Comparison of ENCODE assay signal across 1 cellular context in genomic region chr6:138568997-138569396, GRCh38.
TF ChIP-seq lines count a peak whose summit lies in the region.

No MANE protein-coding gene starts in this region.

TF ChIP-seq in HepG2, 621 proteins besides CTCF, POLR2A, EP300 and RAD21 (continued from another document):
- 0 out of 2 replicates have a peak, but pooled peaks have one; percentile 49 for TF ChIP-seq ZBTB4 (CRISPR knock-in tag; IDR thresholded peaks at IDR 0.05; ENCODE audit: borderline replicate concordance)
- 0 out of 2 replicates have a peak, but pooled peaks have one; percentile 16 for TF ChIP-seq ZMYM4 (CRISPR knock-in tag; IDR thresholded peaks at IDR 0.05)
- no peak for TF ChIP-seq ZNF878 (CRISPR knock-in tag; IDR thresholded peaks at IDR 0.05)
- peak; percentile 19; the same call in 1 of the 2 replicates for TF ChIP-seq ZNF292 (CRISPR knock-in tag; IDR thresholded peaks at IDR 0.05; ENCODE audit: borderline replicate concordance, low read depth)
- TF ChIP-seq SRY (CRISPR knock-in tag; IDR thresholded peaks at IDR 0.05): no peak
- TF ChIP-seq FOSL2 (CRISPR knock-in tag; IDR thresholded peaks at IDR 0.05): no peak
- 0 out of 2 replicates have a peak, but pooled peaks have one; percentile 36 for TF ChIP-seq TARDBP (CRISPR knock-in tag; IDR thresholded peaks at IDR 0.05)
- TF ChIP-seq MLLT10 (CRISPR knock-in tag; IDR thresholded peaks at IDR 0.05): no peak
- TF ChIP-seq JUNB (CRISPR knock-in tag; IDR thresholded peaks at IDR 0.05; ENCODE audit: borderline replicate concordance): 0 out of 2 replicates have a peak, but pooled peaks have one; percentile 18
- TF ChIP-seq SOX6 (IDR thresholded peaks at IDR 0.05): no peak
- TF ChIP-seq SOX6 (CRISPR knock-in tag; IDR thresholded peaks at IDR 0.05): 0 out of 2 replicates have a peak, but pooled peaks have one; percentile 25
- peak; percentile 62 for TF ChIP-seq ZNF687 (CRISPR knock-in tag; IDR thresholded peaks at IDR 0.05)
- peak; percentile 24 for TF ChIP-seq CCAR2 (optimal IDR thresholded peaks at IDR 0.05; ENCODE audit: low read depth, low read length)
- 0 out of 2 replicates have a peak, but pooled peaks have one; percentile 25 for TF ChIP-seq ZBTB34 (CRISPR knock-in tag; IDR thresholded peaks at IDR 0.05)
- no peak for TF ChIP-seq HOXD1 (CRISPR knock-in tag; IDR thresholded peaks at IDR 0.05)
- no peak for TF ChIP-seq TFAP4 (IDR thresholded peaks at IDR 0.05; ENCODE audit: borderline replicate concordance, low read depth)
- TF ChIP-seq TFDP2 (CRISPR knock-in tag; IDR thresholded peaks at IDR 0.05): no peak
- TF ChIP-seq FOXO4 (CRISPR knock-in tag; conservative IDR thresholded peaks at IDR 0.05): no peak
- no peak for TF ChIP-seq GATAD2A (CRISPR knock-in tag; IDR thresholded peaks at IDR 0.05)
- TF ChIP-seq CSRNP1 (CRISPR knock-in tag; IDR thresholded peaks at IDR 0.05): no peak
